In the genomic region with DNA sequence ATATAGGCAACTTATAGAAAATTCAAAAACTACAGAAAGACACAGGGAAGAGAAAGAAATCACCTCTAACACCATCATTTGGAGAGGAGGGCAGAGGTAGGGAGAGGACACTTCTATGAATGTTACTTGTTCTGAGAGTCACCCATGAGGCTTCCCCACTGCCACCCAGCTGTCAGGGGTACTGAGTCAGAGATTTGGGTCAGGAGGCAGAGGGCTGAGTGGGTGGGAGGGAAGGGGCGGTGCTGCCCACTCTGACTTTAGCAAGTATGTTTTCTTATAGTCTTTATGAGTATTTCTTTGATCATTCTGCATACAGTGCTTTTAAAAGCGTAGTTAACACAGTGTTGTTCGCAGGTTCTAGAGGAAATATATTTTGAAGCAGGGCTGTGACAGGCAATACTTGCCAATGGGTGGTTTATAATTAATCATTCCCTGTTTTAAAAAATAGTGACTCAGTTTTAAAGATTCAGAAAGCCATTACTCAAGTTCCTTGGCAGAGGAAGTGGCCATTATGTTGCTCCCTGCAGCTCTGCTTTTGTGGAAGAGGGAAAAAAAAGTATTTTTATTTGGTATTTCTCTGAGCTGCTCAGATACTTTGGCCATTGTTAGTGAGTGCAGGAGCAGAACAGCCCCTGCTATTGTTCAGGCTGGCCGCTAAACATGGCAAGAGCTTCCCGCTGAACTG, we compare ENCODE assay signal across 9 cellular contexts. TPM values are rescaled to one million over a fixed set of nuclear protein-coding genes. Genes with fewer than 3 reads are reported as not detected.
DNase-seq lines count a peak whose midpoint lies in the region; ATAC-seq and TF ChIP-seq lines count a peak whose summit lies in the region.
"Had no signal": no experiment of that assay in that cellular context is flagged by ENCODE, and none has a peak within 500 bp of the region (broad histone marks: within the 10 kb centered on the region; RNA-seq: fewer than 3 reads in every experiment).

No MANE protein-coding gene starts in this region.

- DNase-seq in GM03348 (ENCODE audit: low spot score) = peak; percentile 81
- DNase-seq in T-helper 17 cell = no peak
- DNase-seq in foreskin keratinocyte = peak in 1 of 2 donors; percentile 65
- no peak for DNase-seq in NCI-H82 (lab: John Stamatoyannopoulos, UW)
- no peak for DNase-seq in Karpas-422
- DNase-seq: NCI-H1417 treated with DMSO at 0.1 percent for 48 hours had no signal

- peaks cover 1% of the 10 kb centered on the region for H3K36me3 Mint-ChIP-seq in T-helper 17 cell (ENCODE audit: low read depth)

- peak overlapping the region; percentile 14 for H3K27ac Mint-ChIP-seq in T-helper 17 cell

- no peaks in the 10 kb centered on the region for H3K79me2 ChIP-seq in Karpas-422 (ENCODE audit: low read length)

- no peaks in the 10 kb centered on the region for H4K20me1 ChIP-seq in Karpas-422 (ENCODE audit: insufficient read depth, low read depth, low read length)

- peaks cover 66% of the 10 kb centered on the region for H3K4me1 Mint-ChIP-seq in T-helper 17 cell

- no peak for TF ChIP-seq CTCF in foreskin keratinocyte (conservative IDR thresholded peaks at IDR 0.05)

- H3K4me3 Mint-ChIP-seq in T-helper 17 cell = no peak overlapping the region

- H2AFZ ChIP-seq in Karpas-422 (ENCODE audit: low read length) = no peak overlapping the region

- ATAC-seq in T-helper 17 cell (no peak), foreskin keratinocyte (no peak), GM18909 (IDR thresholded peaks at IDR 0.05; ENCODE audit: poor library complexity, unreplicated experiment) (no peak), HG03432 (IDR thresholded peaks at IDR 0.05; ENCODE audit: unreplicated experiment) (no peak)

- no peak overlapping the region for H3K4me2 ChIP-seq in Karpas-422 (ENCODE audit: low read depth, low read length, poor library complexity, severe bottlenecking)

- H3K9me2 ChIP-seq in Karpas-422 (replicated peaks; ENCODE audit: insufficient read depth, low read length) = no peaks in the 10 kb centered on the region

- H3K36me3 ChIP-seq in skeletal muscle tissue (ENCODE audit: control insufficient read depth in 3 of 3, insufficient read depth in 3 of 3, low read length in 3 of 3) (no peaks in the 10 kb centered on the region), Karpas-422 (ENCODE audit: insufficient read depth, low read length) (no peaks in the 10 kb centered on the region)

- no peaks in the 10 kb centered on the region for H3K27me3 Mint-ChIP-seq in T-helper 17 cell

- H3K27me3 ChIP-seq in foreskin keratinocyte (no peaks in the 10 kb centered on the region), skeletal muscle tissue (ENCODE audit: control insufficient read depth in 3 of 3, insufficient read depth in 3 of 3, low read length in 3 of 3) (no peaks in the 10 kb centered on the region), Karpas-422 (ENCODE audit: low read length) (no peaks in the 10 kb centered on the region)

- peaks cover 62% of the 10 kb centered on the region for H3K4me1 ChIP-seq in foreskin keratinocyte
- peaks cover 70 to 79% (median 78%) of the 10 kb centered on the region in 3 donors for H3K4me1 ChIP-seq in skeletal muscle tissue (ENCODE audit: control insufficient read depth in 3 of 3, insufficient read depth in 3 of 3, low read length in 3 of 3)
- H3K4me1 ChIP-seq in Karpas-422 (ENCODE audit: low read length) = no peaks in the 10 kb centered on the region

- H3K9me3 ChIP-seq in T-helper 17 cell (ENCODE audit: control insufficient read depth, low read length, poor library complexity, severe bottlenecking) = no peaks in the 10 kb centered on the region
- H3K9me3 ChIP-seq in skeletal muscle tissue (ENCODE audit: control insufficient read depth in 3 of 3, low read length in 3 of 3) = no peaks in the 10 kb centered on the region
- H3K9me3 ChIP-seq in Karpas-422 (ENCODE audit: low read length) = no peaks in the 10 kb centered on the region

- H3K4me3 ChIP-seq in skeletal muscle tissue (ENCODE audit: low read length in 3 of 3) = peak overlapping the region in 1 of 3 donors; percentile 1
- no peak overlapping the region for H3K4me3 ChIP-seq in Karpas-422 (ENCODE audit: low read length)

- H3K27ac ChIP-seq in foreskin keratinocyte (peak overlapping the region; percentile 97), skeletal muscle tissue (ENCODE audit: low read depth, low read length) (peak overlapping the region; percentile 56), Karpas-422 (ENCODE audit: low read length) (no peak overlapping the region)

- H3K9ac ChIP-seq in skeletal muscle tissue (ENCODE audit: low read depth in 1 of 3, low read length in 3 of 3) (peak overlapping the region; percentile 17 to 60 (median 19)), Karpas-422 (ENCODE audit: low read length) (no peak overlapping the region)

RNA-seq across cellular contexts. Expression of gene IL6R, which starts 18.3 kb away (rescaled TPM):
- 10 to 100 TPM; 72.8 to 79.0 TPM for total RNA-seq in T-helper 17 cell
- 17.5 and 22.5 TPM in 2 replicates for total RNA-seq in foreskin keratinocyte
- 5.8 and 6.3 TPM in 2 replicates for polyA plus RNA-seq in foreskin keratinocyte
- total RNA-seq in skeletal muscle tissue = 5.2 TPM
- 0.04 TPM in 1 of 2 replicates, not detected in the other for total RNA-seq in Karpas-422 (2014; rRNA removed; shearing (Covaris generic); ENCODE audit: low replicate concordance)
